17 cellular contexts compared by ENCODE assay signal in genomic region chr19:16575282-16575681, GRCh38. TPM values are rescaled to one million over a fixed set of nuclear protein-coding genes. Genes with fewer than 3 reads are reported as not detected.
DNase-seq lines count a peak whose midpoint lies in the region; ATAC-seq and TF ChIP-seq lines count a peak whose summit lies in the region.
"Had no signal": no experiment of that assay in that cellular context is flagged by ENCODE, and none has a peak within 500 bp of the region (broad histone marks: within the 10 kb centered on the region; RNA-seq: fewer than 3 reads in every experiment).

No MANE protein-coding gene starts in this region.

- peak overlapping the region; percentile 3 for H3K27ac Mint-ChIP-seq in CD4-positive, alpha-beta T cell
- H3K27ac Mint-ChIP-seq in IgD-negative memory B cell (peak overlapping the region in 2 of 3 donors; percentile 81 to 86), nephron progenitor cell (peak overlapping the region; percentile 32)
- H3K27ac Mint-ChIP-seq in activated naive CD8-positive, alpha-beta T cell treated with anti-CD3 and anti-CD28 coated beads for 36 hours: peak overlapping the region; percentile 63

- peaks cover 61% of the 10 kb centered on the region for H3K4me1 Mint-ChIP-seq in CD4-positive, alpha-beta T cell (ENCODE audit: low read depth)
- H3K4me1 Mint-ChIP-seq in IgD-negative memory B cell (peaks cover 13 to 46% (median 36%) of the 10 kb centered on the region in 3 donors), nephron progenitor cell (peaks cover 39% of the 10 kb centered on the region)
- peaks cover 47% of the 10 kb centered on the region for H3K4me1 Mint-ChIP-seq in activated naive CD8-positive, alpha-beta T cell treated with anti-CD3 and anti-CD28 coated beads for 36 hours

- no peak overlapping the region for H3K27ac ChIP-seq in CD4-positive, alpha-beta T cell (ENCODE audit: low read depth, low read length)
- H3K27ac ChIP-seq: tibial artery had no signal

- no peaks in the 10 kb centered on the region for H3K9me3 Mint-ChIP-seq in CD4-positive, alpha-beta T cell
- no peaks in the 10 kb centered on the region for H3K9me3 Mint-ChIP-seq in IgD-negative memory B cell
- H3K9me3 Mint-ChIP-seq in activated naive CD8-positive, alpha-beta T cell treated with anti-CD3 and anti-CD28 coated beads for 36 hours: no peaks in the 10 kb centered on the region
- no peaks in the 10 kb centered on the region for H3K9me3 Mint-ChIP-seq in nephron progenitor cell

- H3K36me3 Mint-ChIP-seq in CD4-positive, alpha-beta T cell (ENCODE audit: low read depth): peaks cover 66% of the 10 kb centered on the region
- H3K36me3 Mint-ChIP-seq in IgD-negative memory B cell: peaks cover 1% of the 10 kb centered on the region
- peaks cover 21% of the 10 kb centered on the region for H3K36me3 Mint-ChIP-seq in activated naive CD8-positive, alpha-beta T cell treated with anti-CD3 and anti-CD28 coated beads for 36 hours
- H3K36me3 Mint-ChIP-seq in nephron progenitor cell (ENCODE audit: low read depth): peaks cover 13% of the 10 kb centered on the region

- TF ChIP-seq CTCF in CD4-positive, alpha-beta T cell (IDR thresholded peaks at IDR 0.05): no peak
- no peak for TF ChIP-seq CTCF in nephron progenitor cell (IDR thresholded peaks at IDR 0.05)

- no peak for DNase-seq in CD4-positive, alpha-beta T cell
- DNase-seq in activated naive CD8-positive, alpha-beta T cell treated with anti-CD3 and anti-CD28 coated beads for 36 hours: no peak
- DNase-seq in nephron progenitor cell: no peak
- no peak for DNase-seq in T-helper 2 cell
- no peak for DNase-seq in activated CD4-positive, alpha-beta T cell treated with anti-CD3 and anti-CD28 coated beads, Interleukin-2, amount 50 U/mL, for 48 hours
- DNase-seq: activated CD8-positive, alpha-beta memory T cell treated with anti-CD3 and anti-CD28 coated beads for 24 hours; activated effector memory CD4-positive, alpha-beta T cell treated with anti-CD3 and anti-CD28 coated beads, Interleukin-2, amount 50 U/mL, for 16 hours; dorsolateral prefrontal cortex; left ventricle myocardium superior; NCI-H2029 treated with DMSO at 0.1 percent for 48 hours; NCI-H510A treated with DMSO at 0.1 percent for 48 hours; stimulated activated CD4-positive, alpha-beta T cell treated with anti-CD3 and anti-CD28 coated beads, Interleukin-4, amount 100 ng/mL, for 4 hours; stimulated activated CD8-positive, alpha-beta memory T cell treated with anti-CD3 and anti-CD28 coated beads, Interleukin-4, amount 100 ng/mL, for 48 hours; tibial artery had no signal

- ATAC-seq in CD4-positive, alpha-beta T cell (ENCODE audit: poor library complexity): no peak
- no peak for ATAC-seq in GM18870 (IDR thresholded peaks at IDR 0.05; ENCODE audit: unreplicated experiment)
- ATAC-seq: esophagus mucosa, left ventricle myocardium superior had no signal

- no peaks in the 10 kb centered on the region for H3K27me3 Mint-ChIP-seq in CD4-positive, alpha-beta T cell
- no peaks in the 10 kb centered on the region for H3K27me3 Mint-ChIP-seq in IgD-negative memory B cell
- H3K27me3 Mint-ChIP-seq in activated naive CD8-positive, alpha-beta T cell treated with anti-CD3 and anti-CD28 coated beads for 36 hours: no peaks in the 10 kb centered on the region
- H3K27me3 Mint-ChIP-seq in nephron progenitor cell (ENCODE audit: low read depth, poor library complexity): no peaks in the 10 kb centered on the region

- POLR2A ChIA-PET in CD4-positive, alpha-beta T cell (lab: Charles Lee): no interaction called here

- intact Hi-C loops in CD4-positive, alpha-beta T cell (cut with DNase I, micrococcal nuclease): no loop called here

- H3K27me3 ChIP-seq in CD4-positive, alpha-beta T cell (ENCODE audit: control insufficient read depth, insufficient read depth, low read length): no peaks in the 10 kb centered on the region
- H3K27me3 ChIP-seq: dorsolateral prefrontal cortex, tibial artery had no signal

- CTCF ChIA-PET in CD4-positive, alpha-beta T cell (lab: Charles Lee): no interaction called here

- no peaks in the 10 kb centered on the region for H3K9me3 ChIP-seq in CD4-positive, alpha-beta T cell (ENCODE audit: control insufficient read depth, low read length)
- H3K9me3 ChIP-seq: tibial artery had no signal

- H3K4me3 Mint-ChIP-seq in CD4-positive, alpha-beta T cell: peak overlapping the region; percentile 57
- peak overlapping the region in 1 of 4 donors; percentile 89 for H3K4me3 Mint-ChIP-seq in IgD-negative memory B cell
- H3K4me3 Mint-ChIP-seq in activated naive CD8-positive, alpha-beta T cell treated with anti-CD3 and anti-CD28 coated beads for 36 hours: no peak overlapping the region
- no peak overlapping the region for H3K4me3 Mint-ChIP-seq in nephron progenitor cell

RNA-seq across cellular contexts. Expression of gene SLC35E1, which starts 3.1 kb away (rescaled TPM):
- 10 to 100 TPM; 72.3 to 76.3 TPM for total RNA-seq in CD4-positive, alpha-beta T cell
- polyA plus RNA-seq in IgD-negative memory B cell: 18.9 TPM
- total RNA-seq in activated naive CD8-positive, alpha-beta T cell treated with anti-CD3 and anti-CD28 coated beads for 36 hours: 10 to 100 TPM; 46.7 TPM

RNA-seq across cellular contexts. Expression of gene CHERP, which starts 33.0 kb away (rescaled TPM):
- 10 to 100 TPM; 47.1 to 48.2 TPM for total RNA-seq in CD4-positive, alpha-beta T cell
- polyA plus RNA-seq in IgD-negative memory B cell: 25.8 TPM
- total RNA-seq in activated naive CD8-positive, alpha-beta T cell treated with anti-CD3 and anti-CD28 coated beads for 36 hours: 10 to 100 TPM; 82.3 to 93.7 TPM

RNA-seq across cellular contexts. Expression of gene MED26, which starts 52.7 kb away (rescaled TPM):
- 10 to 100 TPM; 50.4 to 52.4 TPM for total RNA-seq in CD4-positive, alpha-beta T cell
- polyA plus RNA-seq in IgD-negative memory B cell: 5.3 TPM
- total RNA-seq in activated naive CD8-positive, alpha-beta T cell treated with anti-CD3 and anti-CD28 coated beads for 36 hours: 10 to 100 TPM; 16.0 to 17.2 TPM

Comparison
In these comparisons a context has a peak if more than half of its experiments do, and no peak if none do; other contexts are left out.
1. H3K27ac Mint-ChIP-seq: peak in every context shown above with its lines; median percentile 84 in IgD-negative memory B cell; 63 in activated naive CD8-positive, alpha-beta T cell treated with anti-CD3 and anti-CD28 coated beads for 36 hours; 32 in nephron progenitor cell; 3 in CD4-positive, alpha-beta T cell.